In genomic region chr1:73593804-73594203, GRCh38 we compare ENCODE assay signal across 13 cellular contexts.
DNase-seq lines count a peak whose midpoint lies in the region; ATAC-seq and TF ChIP-seq lines count a peak whose summit lies in the region.
"Had no signal": no experiment of that assay in that cellular context is flagged by ENCODE, and none has a peak within 500 bp of the region (broad histone marks: within the 10 kb centered on the region; RNA-seq: fewer than 3 reads in every experiment).

No MANE protein-coding gene starts in this region.

- H3K27ac Mint-ChIP-seq in activated naive CD8-positive, alpha-beta T cell treated with anti-CD3 and anti-CD28 coated beads for 36 hours = no peak overlapping the region
- H3K27ac Mint-ChIP-seq: activated CD4-positive, alpha-beta memory T cell treated with anti-CD3 and anti-CD28 coated beads for 36 hours; activated naive CD8-positive, alpha-beta T cell; stimulated activated effector memory CD8-positive, alpha-beta T cell treated with anti-CD3 and anti-CD28 coated beads, Interleukin-12 subunit alpha, Interleukin-12 subunit beta, amount 100 ng/mL, for 72 hours had no signal

- WGBS in right lobe of liver (ENCODE audit: insufficient coverage, low coverage, low lambda C conversion rate, missing lambda C conversion rate) = 15% methylated on average over 4 of the region's 4 CpGs

- H3K36me3 ChIP-seq in HUES48 (ENCODE audit: control insufficient read depth, insufficient read depth, low read length) (no peaks in the 10 kb centered on the region), mucosa of descending colon (ENCODE audit: low read depth) (no peaks in the 10 kb centered on the region), right lobe of liver (no peaks in the 10 kb centered on the region)

- TF ChIP-seq CTCF in 22Rv1 (IDR thresholded peaks at IDR 0.05) (no peak), coronary artery (IDR thresholded peaks at IDR 0.05) (no peak), mucosa of descending colon (IDR thresholded peaks at IDR 0.05) (no peak), right lobe of liver (IDR thresholded peaks at IDR 0.05) (no peak)

- peak overlapping the region; percentile 37; the same call in 1 of the 2 replicates for H3K9ac ChIP-seq in HUES48 (ENCODE audit: low read depth, low read length)

- DNase-seq in coronary artery (ENCODE audit: low spot score) (no peak), mucosa of descending colon (no peak), right lobe of liver (no peak), foreskin melanocyte (no peak), AML-193 (lab: John Stamatoyannopoulos, UW) (no peak)
- no peak for DNase-seq in activated naive CD8-positive, alpha-beta T cell treated with anti-CD3 and anti-CD28 coated beads for 36 hours
- DNase-seq: activated CD4-positive, alpha-beta memory T cell treated with anti-CD3 and anti-CD28 coated beads for 36 hours; hippocampal formation; NCI-H524 treated with DMSO at 0.1 percent for 48 hours had no signal

- peaks cover 3% of the 10 kb centered on the region for H3K9me3 Mint-ChIP-seq in activated naive CD8-positive, alpha-beta T cell treated with anti-CD3 and anti-CD28 coated beads for 36 hours

- intact Hi-C loops in mucosa of descending colon (cut with DNase I, micrococcal nuclease) = no loop called here
- intact Hi-C loops in right lobe of liver (cut with DNase I) = no loop called here

- no peaks in the 10 kb centered on the region for H3K36me3 Mint-ChIP-seq in activated naive CD8-positive, alpha-beta T cell treated with anti-CD3 and anti-CD28 coated beads for 36 hours
- H3K36me3 Mint-ChIP-seq: activated CD4-positive, alpha-beta memory T cell treated with anti-CD3 and anti-CD28 coated beads for 36 hours; activated naive CD8-positive, alpha-beta T cell; stimulated activated effector memory CD8-positive, alpha-beta T cell treated with anti-CD3 and anti-CD28 coated beads, Interleukin-12 subunit alpha, Interleukin-12 subunit beta, amount 100 ng/mL, for 72 hours had no signal

- H3K9me3 ChIP-seq in HUES48 (ENCODE audit: control insufficient read depth, insufficient read depth, low read length) (no peaks in the 10 kb centered on the region), mucosa of descending colon (no peaks in the 10 kb centered on the region), right lobe of liver (no peaks in the 10 kb centered on the region)

- H3K27me3 ChIP-seq in HUES48 (ENCODE audit: control insufficient read depth, insufficient read depth, low read length) (no peaks in the 10 kb centered on the region), right lobe of liver (no peaks in the 10 kb centered on the region)

- peaks cover 14% of the 10 kb centered on the region for H3K4me1 ChIP-seq in HUES48 (ENCODE audit: control insufficient read depth, insufficient read depth, low read length)
- H3K4me1 ChIP-seq in mucosa of descending colon (ENCODE audit: low read depth) = peaks cover 6% of the 10 kb centered on the region
- H3K4me1 ChIP-seq in right lobe of liver = no peaks in the 10 kb centered on the region

- peak; percentile 30 for ATAC-seq in mucosa of descending colon
- no peak for ATAC-seq in right lobe of liver
- ATAC-seq: stimulated activated effector memory CD8-positive, alpha-beta T cell treated with anti-CD3 and anti-CD28 coated beads, Interleukin-12 subunit alpha, Interleukin-12 subunit beta, amount 100 ng/mL, for 72 hours had no signal

- TF ChIP-seq POLR2A in right lobe of liver (IDR thresholded peaks at IDR 0.05) = no peak

- H3K4me1 Mint-ChIP-seq in activated naive CD8-positive, alpha-beta T cell treated with anti-CD3 and anti-CD28 coated beads for 36 hours = no peaks in the 10 kb centered on the region
- H3K4me1 Mint-ChIP-seq: stimulated activated effector memory CD8-positive, alpha-beta T cell treated with anti-CD3 and anti-CD28 coated beads, Interleukin-12 subunit alpha, Interleukin-12 subunit beta, amount 100 ng/mL, for 72 hours had no signal

- H3K27ac ChIP-seq in 22Rv1 = 0 out of 2 replicates have a peak overlapping the region, but pooled peaks have one; percentile 1
- peak overlapping the region; percentile 80 for H3K27ac ChIP-seq in HUES48 (ENCODE audit: low read depth, low read length)
- no peak overlapping the region for H3K27ac ChIP-seq in coronary artery
- no peak overlapping the region for H3K27ac ChIP-seq in right lobe of liver

- H3K4me3 ChIP-seq in HUES48 (ENCODE audit: low read depth, low read length) (no peak overlapping the region), coronary artery (peak overlapping the region; percentile 41), mucosa of descending colon (no peak overlapping the region), right lobe of liver (no peak overlapping the region)

- H3K27me3 Mint-ChIP-seq in activated naive CD8-positive, alpha-beta T cell treated with anti-CD3 and anti-CD28 coated beads for 36 hours = no peaks in the 10 kb centered on the region
- H3K27me3 Mint-ChIP-seq: activated CD4-positive, alpha-beta memory T cell treated with anti-CD3 and anti-CD28 coated beads for 36 hours; activated naive CD8-positive, alpha-beta T cell had no signal

- no peak overlapping the region for H3K4me3 Mint-ChIP-seq in activated naive CD8-positive, alpha-beta T cell treated with anti-CD3 and anti-CD28 coated beads for 36 hours
- H3K4me3 Mint-ChIP-seq: activated CD4-positive, alpha-beta memory T cell treated with anti-CD3 and anti-CD28 coated beads for 36 hours; activated naive CD8-positive, alpha-beta T cell; stimulated activated effector memory CD8-positive, alpha-beta T cell treated with anti-CD3 and anti-CD28 coated beads, Interleukin-12 subunit alpha, Interleukin-12 subunit beta, amount 100 ng/mL, for 72 hours had no signal

Comparison
In these comparisons a context has a peak if more than half of its experiments do, and no peak if none do; other contexts are left out.
1. H3K27ac ChIP-seq: peak in 22Rv1 (single experiment) and HUES48 (single experiment); none in coronary artery (0 of 2) and right lobe of liver (0 of 3).